ENCODE assay signal across 15 cellular contexts in genomic region chr15:78671626-78672211, GRCh38. TPM values are rescaled to one million over a fixed set of nuclear protein-coding genes. Genes with fewer than 3 reads are reported as not detected.
DNase-seq lines count a peak whose midpoint lies in the region; ATAC-seq lines count a peak whose summit lies in the region.
"Had no signal": no experiment of that assay in that cellular context is flagged by ENCODE, and none has a peak within 500 bp of the region (broad histone marks: within the 10 kb centered on the region; RNA-seq: fewer than 3 reads in every experiment).

No MANE protein-coding gene starts in this region.

- H3K9me3 ChIP-seq in BLaER1 treated with 17β-estradiol and CSF1 and Interleukin-3, amounts not matched to agents 10 nM and 100 nM (replicated peaks in 1 of 11), result peaks cover 0 to 12% (median 9%) of the 10 kb centered on the region in 11 experiments; a peak in 15 of 22 replicates
- H3K9me3 ChIP-seq in SK-N-MC (ENCODE audit: low read depth, low read length), result no peaks in the 10 kb centered on the region

- no peak overlapping the region for H3K4me3 Mint-ChIP-seq in activated CD4-positive, alpha-beta memory T cell treated with anti-CD3 and anti-CD28 coated beads for 36 hours

- no peaks in the 10 kb centered on the region for H3K27me3 ChIP-seq in BLaER1 treated with 17β-estradiol and CSF1 and Interleukin-3, amounts not matched to agents 10 nM and 100 nM

- no peaks in the 10 kb centered on the region for H3K36me3 Mint-ChIP-seq in activated CD4-positive, alpha-beta memory T cell treated with anti-CD3 and anti-CD28 coated beads for 36 hours

- peak overlapping the region in 8 of 11 experiments; percentile 48 to 89 (median 64); a peak in 16 of 22 replicates for H3K4me2 ChIP-seq in BLaER1 treated with 17β-estradiol and CSF1 and Interleukin-3, amounts not matched to agents 10 nM and 100 nM

- H4K20me1 ChIP-seq in BLaER1 treated with 17β-estradiol and CSF1 and Interleukin-3, amounts not matched to agents 10 nM and 100 nM, result no peaks in the 10 kb centered on the region

- H3K27me3 Mint-ChIP-seq in activated CD4-positive, alpha-beta memory T cell treated with anti-CD3 and anti-CD28 coated beads for 36 hours, result peaks cover 11% of the 10 kb centered on the region

- DNase-seq in NCI-H1436 treated with DMSO at 0.1 percent for 48 hours (lab: John Stamatoyannopoulos, UW) (peak; percentile 36), SK-N-MC (ENCODE audit: low read depth, low spot score) (peak; percentile 37), left kidney (ENCODE audit: low read depth, low spot score) (peak; percentile 78), activated gamma-delta T cell treated with Interleukin-2 at 50 U/mL for 16 hours (no peak)
- no peak for DNase-seq in activated CD4-positive, alpha-beta memory T cell treated with anti-CD3 and anti-CD28 coated beads for 36 hours
- DNase-seq: activated CD8-positive, alpha-beta memory T cell treated with anti-CD3 and anti-CD28 coated beads, Interleukin-2, amount 50 U/mL, for 4 hours; cortex of kidney; IMR-90; kidney glomerular epithelial cell; SHP77 treated with DMSO at 0.1 percent for 48 hours had no signal

- no peak for ATAC-seq in HG03354 (IDR thresholded peaks at IDR 0.05; ENCODE audit: poor library complexity, severe bottlenecking, unreplicated experiment)
- no peak for ATAC-seq in HG02678 (IDR thresholded peaks at IDR 0.05; ENCODE audit: unreplicated experiment)

- no peaks in the 10 kb centered on the region for H3K9me3 Mint-ChIP-seq in activated CD4-positive, alpha-beta memory T cell treated with anti-CD3 and anti-CD28 coated beads for 36 hours

- peaks cover 0 to 78% (median 69%) of the 10 kb centered on the region in 10 experiments; a peak in 18 of 20 replicates for H3K4me1 ChIP-seq in BLaER1 treated with 17β-estradiol and CSF1 and Interleukin-3, amounts not matched to agents 10 nM and 100 nM

- POLR2A ChIA-PET in activated CD4-positive, alpha-beta memory T cell treated with anti-CD3 and anti-CD28 coated beads for 36 hours (lab: Charles Lee), result no interaction called here

- no peak overlapping the region for H3K4me3 ChIP-seq in BLaER1 treated with 17β-estradiol and CSF1 and Interleukin-3, amounts not matched to agents 10 nM and 100 nM
- no peak overlapping the region for H3K4me3 ChIP-seq in SK-N-MC

- H3K9ac ChIP-seq in BLaER1 treated with 17β-estradiol and CSF1 and Interleukin-3, amounts not matched to agents 10 nM and 100 nM, result peak overlapping the region in 1 of 11 experiments; percentile 38; a peak in 1 of 22 replicates
- no peak overlapping the region for H3K9ac ChIP-seq in SK-N-MC (ENCODE audit: insufficient read length)

- intact Hi-C loops in activated CD4-positive, alpha-beta memory T cell treated with anti-CD3 and anti-CD28 coated beads for 36 hours (cut with micrococcal nuclease), result no loop called here

- no peak overlapping the region for H3K27ac Mint-ChIP-seq in activated CD4-positive, alpha-beta memory T cell treated with anti-CD3 and anti-CD28 coated beads for 36 hours

- CTCF ChIA-PET in activated CD4-positive, alpha-beta memory T cell treated with anti-CD3 and anti-CD28 coated beads for 36 hours (lab: Charles Lee), result interaction anchor here (0.6 kb wide), 1 partner anchor 37 kb away, joined by 3 read pairs; no protein-coding TSS in a partner anchor

- H3K27ac ChIP-seq in BLaER1 treated with 17β-estradiol and CSF1 and Interleukin-3, amounts not matched to agents 10 nM and 100 nM, result peak overlapping the region in 5 of 11 experiments; percentile 22 to 50 (median 43); a peak in 6 of 22 replicates
- H3K27ac ChIP-seq in SK-N-MC, result no peak overlapping the region

- H3K36me3 ChIP-seq in BLaER1 treated with 17β-estradiol and CSF1 and Interleukin-3, amounts not matched to agents 10 nM and 100 nM, result no peaks in the 10 kb centered on the region
- H3K36me3 ChIP-seq in SK-N-MC (ENCODE audit: insufficient read depth, low read length), result no peaks in the 10 kb centered on the region

- H3K4me1 Mint-ChIP-seq in activated CD4-positive, alpha-beta memory T cell treated with anti-CD3 and anti-CD28 coated beads for 36 hours (ENCODE audit: low read depth), result no peaks in the 10 kb centered on the region

RNA-seq across cellular contexts. Expression of gene CHRNB4, which starts 30.7 kb away (rescaled TPM):
- total RNA-seq in activated CD4-positive, alpha-beta memory T cell treated with anti-CD3 and anti-CD28 coated beads for 36 hours, result not detected
- total RNA-seq: IMR-90 had no signal

RNA-seq across cellular contexts. Expression of gene CHRNA3, which starts 50.9 kb away (rescaled TPM):
- total RNA-seq in activated CD4-positive, alpha-beta memory T cell treated with anti-CD3 and anti-CD28 coated beads for 36 hours, result not detected
- total RNA-seq: IMR-90, NCI-H460, ureter had no signal

Comparison
In these comparisons a context has a peak if more than half of its experiments do, and no peak if none do; other contexts are left out.
1. DNase-seq: peak in NCI-H1436 treated with DMSO at 0.1 percent for 48 hours (single experiment), SK-N-MC (single experiment) and left kidney (single experiment); none in activated gamma-delta T cell treated with Interleukin-2 at 50 U/mL for 16 hours (single experiment) and activated CD4-positive, alpha-beta memory T cell treated with anti-CD3 and anti-CD28 coated beads for 36 hours (single experiment).